8 cellular contexts compared by ENCODE assay signal in the genomic region with DNA sequence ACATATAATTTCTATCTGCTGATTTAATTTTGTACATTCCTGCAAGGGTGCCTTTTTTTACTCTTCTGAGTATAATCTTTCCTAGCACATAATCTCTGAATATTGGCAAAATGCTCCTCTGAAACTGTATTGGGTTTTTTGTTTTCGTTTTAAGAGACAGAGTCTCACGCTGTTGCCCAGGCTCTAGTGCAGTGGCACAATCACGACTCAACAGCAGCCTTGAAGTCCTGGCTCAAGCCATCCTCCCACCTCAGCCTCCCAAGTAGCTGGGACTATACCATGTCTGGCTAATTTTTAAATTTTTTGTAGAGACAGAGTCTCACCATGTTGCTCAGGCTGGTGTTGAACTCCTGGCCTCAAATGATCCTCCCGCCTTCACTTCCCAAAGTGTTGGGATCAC.
A peak's percentile ranks its signal among the peaks of the same experiment; 100 is the strongest.
DNase-seq lines count a peak whose midpoint lies in the region; ATAC-seq and TF ChIP-seq lines count a peak whose summit lies in the region.

No MANE protein-coding gene starts in this region.

- ATAC-seq in HG02678 (IDR thresholded peaks at IDR 0.05; ENCODE audit: unreplicated experiment) (no peak), HG02571 (IDR thresholded peaks at IDR 0.05; ENCODE audit: unreplicated experiment) (no peak)

- no peaks in the 10 kb centered on the region for H3K27me3 Mint-ChIP-seq in CD4-positive, alpha-beta memory T cell
- no peaks in the 10 kb centered on the region for H3K27me3 Mint-ChIP-seq in nephron progenitor cell (ENCODE audit: low read depth, poor library complexity)

- H3K9me3 Mint-ChIP-seq in CD4-positive, alpha-beta memory T cell, result peaks cover 0 to 1% (median 0%) of the 10 kb centered on the region in 8 donors
- H3K9me3 Mint-ChIP-seq in nephron progenitor cell, result no peaks in the 10 kb centered on the region

- peaks cover 46 to 86% (median 57%) of the 10 kb centered on the region in 4 donors for H3K4me1 Mint-ChIP-seq in CD4-positive, alpha-beta memory T cell
- H3K4me1 Mint-ChIP-seq in nephron progenitor cell, result peaks cover 67% of the 10 kb centered on the region

- H3K27ac ChIP-seq in CD4-positive, alpha-beta memory T cell (ENCODE audit: low read depth, low read length), result peak overlapping the region; percentile 83
- H3K27ac ChIP-seq in effector memory CD4-positive, alpha-beta T cell (ENCODE audit: insufficient read depth, low read length, poor library complexity, severe bottlenecking), result peak overlapping the region; percentile 88

- H3K4me1 ChIP-seq in CD4-positive, alpha-beta memory T cell (ENCODE audit: insufficient read depth, low read length), result peaks cover 57% of the 10 kb centered on the region
- H3K4me1 ChIP-seq in NT2/D1 (ENCODE audit: insufficient read depth, insufficient read length), result peaks cover 2% of the 10 kb centered on the region
- peaks cover 18% of the 10 kb centered on the region for H3K4me1 ChIP-seq in effector memory CD4-positive, alpha-beta T cell (ENCODE audit: control insufficient read depth, insufficient read depth, low read length, poor library complexity, severe bottlenecking)

- H3K9ac ChIP-seq in NT2/D1 (ENCODE audit: insufficient read length, low read depth), result no peak overlapping the region

- H3K36me3 ChIP-seq in CD4-positive, alpha-beta memory T cell (ENCODE audit: insufficient read depth, low read length), result no peaks in the 10 kb centered on the region
- H3K36me3 ChIP-seq in NT2/D1 (ENCODE audit: insufficient read depth, insufficient read length, low read length), result peaks cover 8% of the 10 kb centered on the region
- H3K36me3 ChIP-seq in effector memory CD4-positive, alpha-beta T cell (ENCODE audit: control insufficient read depth, insufficient read depth, low read length), result no peaks in the 10 kb centered on the region

- peaks cover 4 to 43% of the 10 kb centered on the region in 2 donors for H3K36me3 Mint-ChIP-seq in CD4-positive, alpha-beta memory T cell
- peaks cover 4% of the 10 kb centered on the region for H3K36me3 Mint-ChIP-seq in nephron progenitor cell (ENCODE audit: low read depth)

- intact Hi-C loops in CD4-positive, alpha-beta memory T cell (cut with micrococcal nuclease), result loop anchor here (10.0 kb wide), 1 partner anchor 674 kb away; the partner anchor contains the start of genes CLHC1 and RPS27A

- H3K4me3 Mint-ChIP-seq in CD4-positive, alpha-beta memory T cell, result peak overlapping the region; percentile 94 to 100 (median 98)
- peak overlapping the region; percentile 98 for H3K4me3 Mint-ChIP-seq in nephron progenitor cell

- H3K4me3 ChIP-seq in CD4-positive, alpha-beta memory T cell (ENCODE audit: low read length in 2 of 2), result peak overlapping the region; percentile 94 to 99
- H3K4me3 ChIP-seq in NT2/D1 (ENCODE audit: insufficient read length, low read depth), result peak overlapping the region; percentile 89
- H3K4me3 ChIP-seq in effector memory CD4-positive, alpha-beta T cell (ENCODE audit: insufficient read depth, low read depth, low read length, poor library complexity, severe bottlenecking), result peak overlapping the region; percentile 96

- no peak for TF ChIP-seq CTCF in nephron progenitor cell (IDR thresholded peaks at IDR 0.05)

- no peaks in the 10 kb centered on the region for H3K27me3 ChIP-seq in CD4-positive, alpha-beta memory T cell (ENCODE audit: insufficient read depth, low read length)
- H3K27me3 ChIP-seq in NT2/D1 (ENCODE audit: insufficient read depth, insufficient read length), result no peaks in the 10 kb centered on the region
- H3K27me3 ChIP-seq in effector memory CD4-positive, alpha-beta T cell (replicated peaks; ENCODE audit: control insufficient read depth, insufficient read depth, low read length, poor library complexity, severe bottlenecking), result no peaks in the 10 kb centered on the region

- peak overlapping the region; percentile 88 to 97 (median 94) for H3K27ac Mint-ChIP-seq in CD4-positive, alpha-beta memory T cell
- peak overlapping the region; percentile 74 for H3K27ac Mint-ChIP-seq in nephron progenitor cell

- CTCF ChIA-PET in CD4-positive, alpha-beta memory T cell (lab: Charles Lee; ENCODE audit: partially characterized antibody), result interaction anchor here (1.1 to 11.0 kb wide), 10 partner anchors 14 to 162 kb away, joined by 3 to 199 read pairs (median 12); partner anchors contain the start of gene EML6

- DNase-seq in CD4-positive, alpha-beta memory T cell, result no peak
- DNase-seq in NT2/D1 (ENCODE audit: low read depth, low spot score) (no peak), nephron progenitor cell (no peak), NCI-H146 treated with DMSO at 0.1 percent for 48 hours (lab: John Stamatoyannopoulos, UW; ENCODE audit: unreplicated experiment) (no peak), germinal center (ENCODE audit: low spot score) (no peak)
- no peak for DNase-seq in effector memory CD4-positive, alpha-beta T cell

- no peaks in the 10 kb centered on the region for H3K9me3 ChIP-seq in CD4-positive, alpha-beta memory T cell (ENCODE audit: control insufficient read depth in 1 of 2, low read length in 2 of 2)
- no peaks in the 10 kb centered on the region for H3K9me3 ChIP-seq in NT2/D1 (ENCODE audit: insufficient read depth, low read length)
- no peaks in the 10 kb centered on the region for H3K9me3 ChIP-seq in effector memory CD4-positive, alpha-beta T cell (ENCODE audit: control insufficient read depth, low read length)

- POLR2A ChIA-PET in CD4-positive, alpha-beta memory T cell (lab: Charles Lee; ENCODE audit: partially characterized antibody), result interaction anchor here (1.7 to 15.0 kb wide), 3 partner anchors 13 to 39 kb away, joined by 4 to 665 read pairs (median 304); no protein-coding TSS in a partner anchor
